21 cellular contexts compared by ENCODE assay signal in the genomic region with DNA sequence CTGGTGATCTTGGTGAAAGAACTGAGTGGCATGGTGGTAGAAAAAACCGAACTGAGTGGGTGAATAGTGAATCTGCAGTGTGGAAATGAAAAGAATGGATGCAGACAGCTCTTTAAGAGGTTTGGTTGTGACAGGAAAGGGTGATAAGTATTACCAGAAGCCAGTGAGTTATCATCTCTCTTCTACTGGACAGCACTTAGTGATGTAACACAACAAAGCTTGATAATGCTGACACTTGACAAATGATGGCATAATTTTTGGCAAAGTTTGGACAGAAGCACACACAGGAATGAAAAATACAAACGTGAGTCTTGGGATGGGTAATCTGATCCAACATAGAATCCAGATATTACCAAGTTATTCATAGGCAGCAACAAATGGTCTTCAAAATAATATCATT.
DNase-seq lines count a peak whose midpoint lies in the region; ATAC-seq, FAIRE-seq and TF ChIP-seq lines count a peak whose summit lies in the region.
"Had no signal": no experiment of that assay in that cellular context is flagged by ENCODE, and none has a peak within 500 bp of the region (broad histone marks: within the 10 kb centered on the region; RNA-seq: fewer than 3 reads in every experiment).

No MANE protein-coding gene starts in this region.

- no peak for TF ChIP-seq POLR2A in K562 (conservative IDR thresholded peaks at IDR 0.05)

- POLR2A ChIA-PET in K562 (lab: Yijun Ruan, JAX): interaction anchor here (1.3 kb wide), 1 partner anchor 9 kb away, joined by 3 read pairs; no protein-coding TSS in a partner anchor

- intact Hi-C loops in right cardiac atrium (cut with DNase I) (no loop called here), cardiac septum (cut with DNase I) (no loop called here), K562 (cut with micrococcal nuclease) (no loop called here), posterior vena cava (cut with DNase I) (no loop called here)

- H3K27ac ChIP-seq in right cardiac atrium (ENCODE audit: low read length) (no peak overlapping the region), K562 (ENCODE audit: extremely low read depth, low read depth, low read length) (no peak overlapping the region)
- H3K27ac ChIP-seq: BLaER1, C4-2B had no signal

- DNase-seq in right cardiac atrium (no peak), cardiac septum (ENCODE audit: low spot score) (no peak), NCI-H226 (peak; percentile 50), K562 (ENCODE audit: extremely low read depth in 1 of 4, low spot score in 3 of 4) (no peak), posterior vena cava (ENCODE audit: low spot score) (no peak), NCI-H526 (lab: John Stamatoyannopoulos, UW) (no peak)
- DNase-seq: 8988T; Caco-2; CD4-positive, CD25-positive, alpha-beta regulatory T cell; CD8-positive, alpha-beta T cell; DMS153; DND-41; H9 had no signal

- H3K27me3 ChIP-seq in right cardiac atrium (ENCODE audit: control insufficient read depth, insufficient read depth) (no peaks in the 10 kb centered on the region), K562 (ENCODE audit: control insufficient read depth in 2 of 2, insufficient read depth in 2 of 2, low read length in 2 of 2) (no peaks in the 10 kb centered on the region)
- H3K27me3 ChIP-seq: BLaER1 had no signal

- ATAC-seq in right cardiac atrium (peak; percentile 24 to 39), K562 (no peak), GM19467 (IDR thresholded peaks at IDR 0.05; ENCODE audit: unreplicated experiment) (no peak)
- ATAC-seq: CD8-positive, alpha-beta T cell; GM23338; HCT116 had no signal

- BruUV-seq in K562 (replicated peaks; lab: Mats Ljungman, UMichigan): no TSS peak

- no peak for TF ChIP-seq RAD21 in K562 (CRISPR knock-in tag; conservative IDR thresholded peaks at IDR 0.05 in 1 of 2, IDR thresholded peaks at IDR 0.05 in 1 of 2)

- no peak overlapping the region for H2AFZ ChIP-seq in K562 (ENCODE audit: low read depth, low read length)
- H2AFZ ChIP-seq: GM23338 had no signal

- H4K20me1 ChIP-seq in K562 (replicated peaks; ENCODE audit: control insufficient read depth, insufficient read depth, low read length): no peaks in the 10 kb centered on the region
- H4K20me1 ChIP-seq: BLaER1 had no signal

- WGBS in right cardiac atrium: 44% methylated on average over 2 of the region's 2 CpGs
- WGBS in K562 (ENCODE audit: insufficient coverage, low coverage, missing lambda C conversion rate): 0% methylated on average over 2 of the region's 2 CpGs

- H3K4me2 ChIP-seq in K562 (ENCODE audit: insufficient read depth, low read length): no peak overlapping the region
- H3K4me2 ChIP-seq: BLaER1, GM23338 had no signal

- no peaks in the 10 kb centered on the region for H3K36me3 ChIP-seq in K562 (ENCODE audit: control insufficient read depth, insufficient read depth, low read length)
- H3K36me3 ChIP-seq: BLaER1 had no signal

- no peak overlapping the region for H3K9ac ChIP-seq in K562 (ENCODE audit: insufficient read depth in 1 of 2, low read depth in 2 of 2, low read length in 2 of 2)
- H3K9ac ChIP-seq: BLaER1 had no signal

- CTCF ChIA-PET in K562 (lab: Yijun Ruan, JAX; ENCODE audit: low intra/inter-chr PET ratio): no interaction called here

- H3K4me3 ChIP-seq in right cardiac atrium (ENCODE audit: low read length): no peak overlapping the region
- no peak overlapping the region for H3K4me3 ChIP-seq in K562
- H3K4me3 ChIP-seq: BLaER1, GM23338 had no signal

- no peaks in the 10 kb centered on the region for H3K79me2 ChIP-seq in K562 (ENCODE audit: control insufficient read depth, insufficient read depth, low read length)

- H3K9me1 ChIP-seq in K562 (ENCODE audit: control insufficient read depth, insufficient read depth, low read length): no peaks in the 10 kb centered on the region

- no peak for TF ChIP-seq EP300 in K562 (IDR thresholded peaks at IDR 0.05; ENCODE audit: low read length)

- no peak for TF ChIP-seq CTCF in K562 (IDR thresholded peaks at IDR 0.05 in 2 of 3, conservative IDR thresholded peaks at IDR 0.05 in 1 of 3; ENCODE audit: insufficient read depth in 2 of 3, low read depth in 1 of 3, low read length in 3 of 3)

- FAIRE-seq in K562 (lab: Jason Lieb, UNC): no peak
- FAIRE-seq: G401.6, GM12892, GM19239 had no signal

- in situ Hi-C loops in K562 (cut with MboI): no loop called here

- H3K9me3 ChIP-seq in right cardiac atrium (ENCODE audit: control insufficient read depth, low read length) (no peaks in the 10 kb centered on the region), K562 (replicated peaks; ENCODE audit: control insufficient read depth, insufficient read depth, low read depth, low read length) (no peaks in the 10 kb centered on the region)
- H3K9me3 ChIP-seq: BLaER1, Caco-2 had no signal

- H3K4me1 ChIP-seq in right cardiac atrium (ENCODE audit: control insufficient read depth, insufficient read depth, low read length): no peaks in the 10 kb centered on the region
- no peaks in the 10 kb centered on the region; a peak in 1 of 5 replicates for H3K4me1 ChIP-seq in K562 (replicated peaks in 1 of 2; ENCODE audit: control insufficient read depth in 2 of 2, insufficient read depth in 2 of 2, low read length in 2 of 2)
- H3K4me1 ChIP-seq: BLaER1, Caco-2 had no signal

TF ChIP-seq in K562, 482 proteins besides CTCF, POLR2A, EP300 and RAD21 (continues in another document):
- TF ChIP-seq SMARCA4 (IDR thresholded peaks at IDR 0.05): no peak
- no peak for TF ChIP-seq POLR2H (tag; IDR thresholded peaks at IDR 0.05; ENCODE audit: low read depth)
- TF ChIP-seq, protein P1, sequence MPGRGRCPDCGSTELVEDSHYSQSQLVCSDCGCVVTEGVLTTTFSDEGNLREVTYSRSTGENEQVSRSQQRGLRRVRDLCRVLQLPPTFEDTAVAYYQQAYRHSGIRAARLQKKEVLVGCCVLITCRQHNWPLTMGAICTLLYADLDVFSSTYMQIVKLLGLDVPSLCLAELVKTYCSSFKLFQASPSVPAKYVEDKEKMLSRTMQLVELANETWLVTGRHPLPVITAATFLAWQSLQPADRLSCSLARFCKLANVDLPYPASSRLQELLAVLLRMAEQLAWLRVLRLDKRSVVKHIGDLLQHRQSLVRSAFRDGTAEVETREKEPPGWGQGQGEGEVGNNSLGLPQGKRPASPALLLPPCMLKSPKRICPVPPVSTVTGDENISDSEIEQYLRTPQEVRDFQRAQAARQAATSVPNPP (IDR thresholded peaks at IDR 0.05; ENCODE audit: borderline replicate concordance, insufficient read depth, insufficient read length): no peak
- TF ChIP-seq PCBP2 (IDR thresholded peaks at IDR 0.05; ENCODE audit: low read depth, low read length, poor library complexity, severe bottlenecking): no peak
- no peak for TF ChIP-seq CREB3L1 (IDR thresholded peaks at IDR 0.05; ENCODE audit: borderline replicate concordance, low read depth)
- TF ChIP-seq MAFG (tag; conservative IDR thresholded peaks at IDR 0.05): 0 out of 2 replicates have a peak, but pooled peaks have one; percentile 19
- no peak for TF ChIP-seq ELF1 (tag; IDR thresholded peaks at IDR 0.05)
- no peak for TF ChIP-seq ATF1 (CRISPR knock-in tag; IDR thresholded peaks at IDR 0.05)
- TF ChIP-seq ATF1 (tag; IDR thresholded peaks at IDR 0.05): peak; percentile 61
- TF ChIP-seq LARP7 (IDR thresholded peaks at IDR 0.05): no peak
- peak; percentile 43; the same call in 1 of the 2 replicates for TF ChIP-seq C11orf30 (IDR thresholded peaks at IDR 0.05; ENCODE audit: low read depth)
- TF ChIP-seq ZNF764 (CRISPR knock-in tag; IDR thresholded peaks at IDR 0.05; ENCODE audit: low read depth): no peak
- no peak for TF ChIP-seq ZNF124 (CRISPR knock-in tag; IDR thresholded peaks at IDR 0.05)
- TF ChIP-seq FOSL1 (tag; conservative IDR thresholded peaks at IDR 0.05): no peak
- no peak for TF ChIP-seq ZNF75A (CRISPR knock-in tag; IDR thresholded peaks at IDR 0.05)
- TF ChIP-seq, protein P2, sequence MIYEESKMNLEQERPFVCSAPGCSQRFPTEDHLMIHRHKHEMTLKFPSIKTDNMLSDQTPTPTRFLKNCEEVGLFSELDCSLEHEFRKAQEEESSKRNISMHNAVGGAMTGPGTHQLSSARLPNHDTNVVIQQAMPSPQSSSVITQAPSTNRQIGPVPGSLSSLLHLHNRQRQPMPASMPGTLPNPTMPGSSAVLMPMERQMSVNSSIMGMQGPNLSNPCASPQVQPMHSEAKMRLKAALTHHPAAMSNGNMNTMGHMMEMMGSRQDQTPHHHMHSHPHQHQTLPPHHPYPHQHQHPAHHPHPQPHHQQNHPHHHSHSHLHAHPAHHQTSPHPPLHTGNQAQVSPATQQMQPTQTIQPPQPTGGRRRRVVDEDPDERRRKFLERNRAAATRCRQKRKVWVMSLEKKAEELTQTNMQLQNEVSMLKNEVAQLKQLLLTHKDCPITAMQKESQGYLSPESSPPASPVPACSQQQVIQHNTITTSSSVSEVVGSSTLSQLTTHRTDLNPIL (CRISPR knock-in tag; IDR thresholded peaks at IDR 0.05): no peak
- TF ChIP-seq E2F6 (IDR thresholded peaks at IDR 0.05; ENCODE audit: borderline replicate concordance in 1 of 2, extremely low read depth in 1 of 2, insufficient read depth in 1 of 2, insufficient read length in 1 of 2, low read depth in 1 of 2, low read length in 1 of 2, poor library complexity in 1 of 2, severe bottlenecking in 1 of 2): no peak
- TF ChIP-seq ZNF316 (IDR thresholded peaks at IDR 0.05): peak; percentile 59

Comparison
In these comparisons a context has a peak if more than half of its experiments do, and no peak if none do; other contexts are left out.
1. ATAC-seq: peak in right cardiac atrium (2 of 2); none in K562 (single experiment) and GM19467 (single experiment).